8 cellular contexts compared by ENCODE assay signal in genomic region chr11:70271635-70271953, GRCh38. TPM values are rescaled to one million over a fixed set of nuclear protein-coding genes. Genes with fewer than 3 reads are reported as not detected.
DNase-seq lines count a peak whose midpoint lies in the region; ATAC-seq and TF ChIP-seq lines count a peak whose summit lies in the region.

No MANE protein-coding gene starts in this region.

- peaks cover 6 to 15% (median 12%) of the 10 kb centered on the region in 4 donors for H3K36me3 ChIP-seq in liver (ENCODE audit: control insufficient read depth in 4 of 4, insufficient read depth in 3 of 4, low read depth in 1 of 4, low read length in 3 of 4)
- H3K36me3 ChIP-seq in thymus (ENCODE audit: control insufficient read depth, insufficient read depth): peaks cover 20% of the 10 kb centered on the region

- H3K9ac ChIP-seq in liver (ENCODE audit: low read depth in 1 of 2, low read length in 2 of 2): peak overlapping the region in 1 of 2 donors; percentile 34

- H3K27me3 Mint-ChIP-seq in activated CD8-positive, alpha-beta memory T cell treated with anti-CD3 and anti-CD28 coated beads, Interleukin-2, amount 10 ng/mL, durations not matched to agents 7 days and 5 days: peaks cover 12% of the 10 kb centered on the region

- H3K4me3 Mint-ChIP-seq in activated CD8-positive, alpha-beta memory T cell treated with anti-CD3 and anti-CD28 coated beads, Interleukin-2, amount 10 ng/mL, durations not matched to agents 7 days and 5 days: peak overlapping the region; percentile 79

- in situ Hi-C loops in astrocyte of the cerebellum (cut with HindIII; ENCODE audit: low sequenced_read_pairs): no loop called here

- H3K27me3 ChIP-seq in liver (ENCODE audit: control insufficient read depth in 4 of 4, insufficient read depth in 4 of 4, low read length in 3 of 4) (no peaks in the 10 kb centered on the region), thymus (ENCODE audit: control insufficient read depth, insufficient read depth) (peaks cover 6% of the 10 kb centered on the region)

- H3K27ac ChIP-seq in liver (ENCODE audit: low read depth in 1 of 2, low read length in 2 of 2): peak overlapping the region; percentile 84 to 90
- H3K27ac ChIP-seq in thymus (ENCODE audit: low read depth): no peak overlapping the region

- TF ChIP-seq RAD21 in liver (IDR thresholded peaks at IDR 0.05): no peak

- H3K4me1 Mint-ChIP-seq in activated CD8-positive, alpha-beta memory T cell treated with anti-CD3 and anti-CD28 coated beads, Interleukin-2, amount 10 ng/mL, durations not matched to agents 7 days and 5 days: peaks cover 37% of the 10 kb centered on the region

- H3K4me3 ChIP-seq in astrocyte of the cerebellum (ENCODE audit: low read depth, low read length) (peak overlapping the region; percentile 85), liver (ENCODE audit: low read depth in 1 of 3, low read length in 3 of 3) (peak overlapping the region; percentile 57 to 99 (median 82)), thymus (ENCODE audit: low read length) (peak overlapping the region; percentile 98)

- DNase-seq in activated CD8-positive, alpha-beta memory T cell treated with anti-CD3 and anti-CD28 coated beads, Interleukin-2, amount 10 ng/mL, durations not matched to agents 7 days and 5 days: no peak
- DNase-seq in activated CD8-positive, alpha-beta memory T cell treated with anti-CD3 and anti-CD28 coated beads, Interleukin-2, amount 50 U/mL, for 48 hours: no peak
- no peak for DNase-seq in astrocyte of the cerebellum (ENCODE audit: low read depth)
- no peak for DNase-seq in NCI-H146 (lab: John Stamatoyannopoulos, UW)
- DNase-seq in medulla oblongata (ENCODE audit: extremely low spot score): no peak

- ATAC-seq in activated CD8-positive, alpha-beta memory T cell treated with anti-CD3 and anti-CD28 coated beads, Interleukin-2, amount 10 ng/mL, durations not matched to agents 7 days and 5 days: no peak
- no peak for ATAC-seq in activated CD4-positive, CD25-positive, alpha-beta regulatory T cell treated with anti-CD3 and anti-CD28 coated beads, Interleukin-2, amount 50 U/mL, for 24 hours

- peak overlapping the region; percentile 78 for H3K27ac Mint-ChIP-seq in activated CD8-positive, alpha-beta memory T cell treated with anti-CD3 and anti-CD28 coated beads, Interleukin-2, amount 10 ng/mL, durations not matched to agents 7 days and 5 days

- 2% methylated on average over 2 of the region's 2 CpGs for WGBS in liver
- 23% methylated on average over 2 of the region's 2 CpGs for WGBS in thymus

- H3K9me3 ChIP-seq in liver (ENCODE audit: control insufficient read depth in 4 of 4, low read length in 3 of 4) (no peaks in the 10 kb centered on the region), thymus (ENCODE audit: control insufficient read depth) (no peaks in the 10 kb centered on the region)

- TF ChIP-seq CTCF in astrocyte of the cerebellum (IDR thresholded peaks at IDR 0.05; ENCODE audit: low read depth, low read length, missing control alignments) (no peak), liver (IDR thresholded peaks at IDR 0.05; ENCODE audit: low read depth, low read length, missing input control) (no peak)

- H3K4me1 ChIP-seq in liver (ENCODE audit: control insufficient read depth in 4 of 4, insufficient read depth in 4 of 4, low read length in 3 of 4) (peaks cover 6 to 19% (median 10%) of the 10 kb centered on the region in 4 donors), thymus (ENCODE audit: control insufficient read depth, insufficient read depth, low read length) (peaks cover 6% of the 10 kb centered on the region)

- CTCF ChIA-PET in activated CD8-positive, alpha-beta memory T cell treated with anti-CD3 and anti-CD28 coated beads, Interleukin-2, amount 10 ng/mL, durations not matched to agents 7 days and 5 days (lab: Charles Lee): interaction anchor here (1.0 kb wide), 1 partner anchor 67 kb away, joined by 3 read pairs; no protein-coding TSS in a partner anchor

- peaks cover 21% of the 10 kb centered on the region for H3K36me3 Mint-ChIP-seq in activated CD8-positive, alpha-beta memory T cell treated with anti-CD3 and anti-CD28 coated beads, Interleukin-2, amount 10 ng/mL, durations not matched to agents 7 days and 5 days

- no peaks in the 10 kb centered on the region for H3K9me3 Mint-ChIP-seq in activated CD8-positive, alpha-beta memory T cell treated with anti-CD3 and anti-CD28 coated beads, Interleukin-2, amount 10 ng/mL, durations not matched to agents 7 days and 5 days (ENCODE audit: low read depth)

TF ChIP-seq in liver, 16 proteins besides CTCF, POLR2A, EP300 and RAD21:
- no peak for TF ChIP-seq JUND (IDR thresholded peaks at IDR 0.05)
TF ChIP-seq in liver: peak in this region for 0.

RNA-seq across cellular contexts. Expression of gene PPFIA1, which starts 1.1 kb away (rescaled TPM):
- total RNA-seq in activated CD8-positive, alpha-beta memory T cell treated with anti-CD3 and anti-CD28 coated beads, Interleukin-2, amount 10 ng/mL, durations not matched to agents 7 days and 5 days: 10 to 100 TPM; 35.7 to 38.7 TPM
- total RNA-seq in liver: 10 to 100 TPM; 15.5 to 39.6 TPM
- polyA plus RNA-seq in liver (10 to 100 TPM in 1 of 2 donors, 1 to 10 TPM in 1; 9.9 to 13.5 TPM), thymus (23.3 TPM)
